Comparison of ENCODE assay signal across 12 cellular contexts in genomic region chr11:121762820-121763219, GRCh38.
DNase-seq lines count a peak whose midpoint lies in the region; ATAC-seq, FAIRE-seq and TF ChIP-seq lines count a peak whose summit lies in the region.
"Had no signal": no experiment of that assay in that cellular context is flagged by ENCODE, and none has a peak within 500 bp of the region (broad histone marks: within the 10 kb centered on the region; RNA-seq: fewer than 3 reads in every experiment).

No MANE protein-coding gene starts in this region.

- H3K36me3 Mint-ChIP-seq in stimulated activated memory B cell treated with anti-CD40 and anti-IgM and Interleukin-4, amounts not matched to agents 10 μg/mL and 1 μg/mL and 100 μg/mL, for 72 hours = no peaks in the 10 kb centered on the region
- H3K36me3 Mint-ChIP-seq: activated naive CD4-positive, alpha-beta T cell treated with anti-CD3 and anti-CD28 coated beads, Interleukin-2, amount 10 ng/mL, durations not matched to agents 7 days and 5 days had no signal

- no peaks in the 10 kb centered on the region for H3K4me1 ChIP-seq in mesenchymal stem cell (ENCODE audit: control insufficient read depth, insufficient read depth, low read depth, low read length)
- H3K4me1 ChIP-seq in tibial artery = peaks cover 4 to 12% (median 8%) of the 10 kb centered on the region in 4 donors
- peaks cover 0 to 13% (median 10%) of the 10 kb centered on the region in 3 donors for H3K4me1 ChIP-seq in esophagus squamous epithelium

- no peak overlapping the region for H2AK5ac ChIP-seq in mesenchymal stem cell (ENCODE audit: low read length, severe bottlenecking)

- no peak overlapping the region for H3K4ac ChIP-seq in mesenchymal stem cell (ENCODE audit: low read depth in 1 of 2, low read length in 2 of 2)

- H3K27me3 Mint-ChIP-seq in stimulated activated memory B cell treated with anti-CD40 and anti-IgM and Interleukin-4, amounts not matched to agents 10 μg/mL and 1 μg/mL and 100 μg/mL, for 72 hours = peaks cover 6% of the 10 kb centered on the region
- H3K27me3 Mint-ChIP-seq: activated naive CD4-positive, alpha-beta T cell treated with anti-CD3 and anti-CD28 coated beads, Interleukin-2, amount 10 ng/mL, durations not matched to agents 7 days and 5 days had no signal

- H3K9me3 ChIP-seq in mesenchymal stem cell (ENCODE audit: control insufficient read depth, low read length) (no peaks in the 10 kb centered on the region), tibial artery (no peaks in the 10 kb centered on the region), esophagus squamous epithelium (no peaks in the 10 kb centered on the region)

- TF ChIP-seq POLR2A in esophagus squamous epithelium (IDR thresholded peaks at IDR 0.05) = no peak

- H3K4me1 Mint-ChIP-seq in stimulated activated memory B cell treated with anti-CD40 and anti-IgM and Interleukin-4, amounts not matched to agents 10 μg/mL and 1 μg/mL and 100 μg/mL, for 72 hours = peaks cover 28% of the 10 kb centered on the region
- H3K4me1 Mint-ChIP-seq: activated naive CD4-positive, alpha-beta T cell treated with anti-CD3 and anti-CD28 coated beads, Interleukin-2, amount 10 ng/mL, durations not matched to agents 7 days and 5 days had no signal

- H3K18ac ChIP-seq in mesenchymal stem cell (ENCODE audit: low read depth in 1 of 2, low read length in 2 of 2) = no peak overlapping the region

- H3K27ac Mint-ChIP-seq in stimulated activated memory B cell treated with anti-CD40 and anti-IgM and Interleukin-4, amounts not matched to agents 10 μg/mL and 1 μg/mL and 100 μg/mL, for 72 hours = no peak overlapping the region
- H3K27ac Mint-ChIP-seq: activated naive CD4-positive, alpha-beta T cell treated with anti-CD3 and anti-CD28 coated beads, Interleukin-2, amount 10 ng/mL, durations not matched to agents 7 days and 5 days; nephron progenitor cell had no signal

- H3K4me2 ChIP-seq in mesenchymal stem cell (ENCODE audit: low read length, poor library complexity, severe bottlenecking) = no peak overlapping the region

- peak overlapping the region; percentile 25 for H3K9ac ChIP-seq in mesenchymal stem cell (ENCODE audit: low read length)

- H3K4me3 ChIP-seq in bronchial epithelial cell (ENCODE audit: low read depth, low read length) (no peak overlapping the region), mesenchymal stem cell (ENCODE audit: insufficient read depth in 1 of 2, low read depth in 1 of 2, low read length in 2 of 2) (peak overlapping the region in 1 of 2 experiments; percentile 54), tibial artery (no peak overlapping the region), esophagus squamous epithelium (no peak overlapping the region)

- no peak overlapping the region for H4K91ac ChIP-seq in mesenchymal stem cell (ENCODE audit: low read length)

- H3K9me3 Mint-ChIP-seq in stimulated activated memory B cell treated with anti-CD40 and anti-IgM and Interleukin-4, amounts not matched to agents 10 μg/mL and 1 μg/mL and 100 μg/mL, for 72 hours = no peaks in the 10 kb centered on the region
- H3K9me3 Mint-ChIP-seq: activated naive CD4-positive, alpha-beta T cell treated with anti-CD3 and anti-CD28 coated beads, Interleukin-2, amount 10 ng/mL, durations not matched to agents 7 days and 5 days; nephron progenitor cell had no signal

- H2BK15ac ChIP-seq in mesenchymal stem cell (ENCODE audit: low read depth, poor library complexity, severe bottlenecking) = no peak overlapping the region

- no peak overlapping the region for H3K23ac ChIP-seq in mesenchymal stem cell (ENCODE audit: low read length in 2 of 2)

- no peak overlapping the region for H2BK12ac ChIP-seq in mesenchymal stem cell (ENCODE audit: low read length in 2 of 2)

- DNase-seq in COR-L47 (lab: John Stamatoyannopoulos, UW) = peak; percentile 67
- peak; percentile 28 to 96 (median 76) for DNase-seq in NCI-H1417 (lab: John Stamatoyannopoulos, UW)
- peak; percentile 30 for DNase-seq in bronchial epithelial cell (ENCODE audit: low read depth)
- DNase-seq in mesenchymal stem cell = no peak
- no peak for DNase-seq in tibial artery
- DNase-seq in esophagus squamous epithelium (lab: John Stamatoyannopoulos, UW) = no peak
- no peak for DNase-seq in HPDE6-E6E7 (ENCODE audit: extremely low spot score)
- DNase-seq: activated naive CD4-positive, alpha-beta T cell treated with anti-CD3 and anti-CD28 coated beads, Interleukin-2, amount 10 ng/mL, durations not matched to agents 7 days and 5 days; DND-41; nephron progenitor cell had no signal

- peaks cover 4% of the 10 kb centered on the region for H3K27me3 ChIP-seq in bronchial epithelial cell (ENCODE audit: control insufficient read depth, insufficient read depth, low read length)
- peaks cover 6% of the 10 kb centered on the region in 2 experiments for H3K27me3 ChIP-seq in mesenchymal stem cell (ENCODE audit: control insufficient read depth in 1 of 2, insufficient read depth in 1 of 2, low read length in 2 of 2)
- no peaks in the 10 kb centered on the region for H3K27me3 ChIP-seq in tibial artery
- peaks cover 0 to 5% (median 0%) of the 10 kb centered on the region in 4 donors for H3K27me3 ChIP-seq in esophagus squamous epithelium

- 68% methylated on average over 11 of the region's 11 CpGs for WGBS in mesenchymal stem cell
- WGBS in esophagus squamous epithelium, 2 donors = 10 to 14% methylated on average over 4 to 9 of the region's 11 CpGs

- no peak overlapping the region for H2AFZ ChIP-seq in mesenchymal stem cell (ENCODE audit: low read depth, low read length)

- no peak overlapping the region for H2BK5ac ChIP-seq in mesenchymal stem cell (ENCODE audit: low read depth, low read length, poor library complexity, severe bottlenecking)

- H3K14ac ChIP-seq in mesenchymal stem cell (ENCODE audit: low read length in 2 of 2) = peak overlapping the region in 1 of 2 experiments; percentile 55

- no peak for FAIRE-seq in bronchial epithelial cell (lab: Jason Lieb, UNC)
- FAIRE-seq: frontal cortex had no signal

- intact Hi-C loops in tibial artery (cut with DNase I; ENCODE audit: low total_unique reads) = no loop called here
- intact Hi-C loops in esophagus squamous epithelium (cut with DNase I) = no loop called here

- H3K36me3 ChIP-seq in bronchial epithelial cell (ENCODE audit: control insufficient read depth, insufficient read depth, low read length) (no peaks in the 10 kb centered on the region), mesenchymal stem cell (ENCODE audit: control insufficient read depth in 1 of 2, insufficient read depth in 2 of 2, low read depth in 1 of 2, low read length in 2 of 2) (no peaks in the 10 kb centered on the region), tibial artery (no peaks in the 10 kb centered on the region), esophagus squamous epithelium (no peaks in the 10 kb centered on the region)

- no peak overlapping the region for H4K8ac ChIP-seq in mesenchymal stem cell (ENCODE audit: low read length)

- no peaks in the 10 kb centered on the region for H3K79me1 ChIP-seq in mesenchymal stem cell (replicated peaks; ENCODE audit: low read length, poor library complexity, severe bottlenecking)

- H2BK120ac ChIP-seq in mesenchymal stem cell (ENCODE audit: low read depth, low read length) = no peak overlapping the region

- no peak overlapping the region for H3K4me3 Mint-ChIP-seq in stimulated activated memory B cell treated with anti-CD40 and anti-IgM and Interleukin-4, amounts not matched to agents 10 μg/mL and 1 μg/mL and 100 μg/mL, for 72 hours
- H3K4me3 Mint-ChIP-seq: activated naive CD4-positive, alpha-beta T cell treated with anti-CD3 and anti-CD28 coated beads, Interleukin-2, amount 10 ng/mL, durations not matched to agents 7 days and 5 days; nephron progenitor cell had no signal

- H3K27ac ChIP-seq in mesenchymal stem cell (ENCODE audit: low read length, poor library complexity, severe bottlenecking) (no peak overlapping the region), tibial artery (no peak overlapping the region), esophagus squamous epithelium (no peak overlapping the region)

- TF ChIP-seq CTCF in bronchial epithelial cell (IDR thresholded peaks at IDR 0.05; ENCODE audit: insufficient read depth, low read length, severe bottlenecking) = no peak
- TF ChIP-seq CTCF in tibial artery (IDR thresholded peaks at IDR 0.05) = no peak
- TF ChIP-seq CTCF in esophagus squamous epithelium (IDR thresholded peaks at IDR 0.05) = no peak

- ATAC-seq in stimulated activated memory B cell treated with anti-CD40 and anti-IgM and Interleukin-4, amounts not matched to agents 10 μg/mL and 1 μg/mL and 100 μg/mL, for 72 hours = no peak

Comparison
In these comparisons a context has a peak if more than half of its experiments do, and no peak if none do; other contexts are left out.
1. DNase-seq: peak in COR-L47 (single experiment), NCI-H1417 (3 of 3) and bronchial epithelial cell (single experiment); none in mesenchymal stem cell (single experiment), tibial artery (0 of 2), esophagus squamous epithelium (single experiment) and HPDE6-E6E7 (single experiment).